8 cellular contexts compared by ENCODE assay signal in genomic region chr5:10562202-10563131, GRCh38. TPM values are rescaled to one million over a fixed set of nuclear protein-coding genes. Genes with fewer than 3 reads are reported as not detected.
A peak's percentile ranks its signal among the peaks of the same experiment; 100 is the strongest.
DNase-seq lines count a peak whose midpoint lies in the region; ATAC-seq and TF ChIP-seq lines count a peak whose summit lies in the region.

No MANE protein-coding gene starts in this region.

- in situ Hi-C loops in astrocyte of the cerebellum (cut with HindIII; ENCODE audit: low sequenced_read_pairs) = no loop called here

- no peak for DNase-seq in activated CD4-positive, alpha-beta T cell treated with anti-CD3 and anti-CD28 coated beads, Interleukin-2, amount 10 ng/mL, durations not matched to agents 7 days and 5 days
- no peak for DNase-seq in activated CD4-positive, alpha-beta T cell treated with anti-CD3 and anti-CD28 coated beads, Interleukin-2, amount 50 U/mL, for 48 hours
- DNase-seq in astrocyte of the cerebellum (ENCODE audit: low read depth) (no peak), progenitor cell of endocrine pancreas (ENCODE audit: low spot score, unreplicated experiment) (no peak), NCI-H2196 treated with DMSO at 0.1 percent for 48 hours (lab: John Stamatoyannopoulos, UW; ENCODE audit: unreplicated experiment) (no peak), ascending aorta (ENCODE audit: low spot score in 2 of 2) (no peak)

- no peaks in the 10 kb centered on the region for H3K36me3 ChIP-seq in ascending aorta

- peaks cover 0 to 21% of the 10 kb centered on the region in 2 donors for H3K4me1 ChIP-seq in ascending aorta

- ATAC-seq in HG03095 (IDR thresholded peaks at IDR 0.05; ENCODE audit: unreplicated experiment) = peak; percentile 34
- no peak for ATAC-seq in GM18867 (IDR thresholded peaks at IDR 0.05; ENCODE audit: unreplicated experiment)

- H3K27me3 ChIP-seq in ascending aorta = no peaks in the 10 kb centered on the region

- POLR2A ChIA-PET in activated CD4-positive, alpha-beta T cell treated with anti-CD3 and anti-CD28 coated beads, Interleukin-2, amount 10 ng/mL, durations not matched to agents 7 days and 5 days (lab: Charles Lee) = interaction anchor here (0.6 kb wide), 1 partner anchor 71 kb away, joined by 4 read pairs; no protein-coding TSS in a partner anchor

- H3K4me1 Mint-ChIP-seq in activated CD4-positive, alpha-beta T cell treated with anti-CD3 and anti-CD28 coated beads, Interleukin-2, amount 10 ng/mL, durations not matched to agents 7 days and 5 days = peaks cover 25% of the 10 kb centered on the region
- peaks cover 10% of the 10 kb centered on the region for H3K4me1 Mint-ChIP-seq in progenitor cell of endocrine pancreas (ENCODE audit: low read depth)

- no peaks in the 10 kb centered on the region for H3K36me3 Mint-ChIP-seq in activated CD4-positive, alpha-beta T cell treated with anti-CD3 and anti-CD28 coated beads, Interleukin-2, amount 10 ng/mL, durations not matched to agents 7 days and 5 days (ENCODE audit: low read depth)
- H3K36me3 Mint-ChIP-seq in progenitor cell of endocrine pancreas (ENCODE audit: insufficient read depth) = no peaks in the 10 kb centered on the region

- no peaks in the 10 kb centered on the region for H3K9me3 ChIP-seq in ascending aorta

- no peak overlapping the region for H3K27ac ChIP-seq in ascending aorta

- peak overlapping the region; percentile 25 for H3K27ac Mint-ChIP-seq in activated CD4-positive, alpha-beta T cell treated with anti-CD3 and anti-CD28 coated beads, Interleukin-2, amount 10 ng/mL, durations not matched to agents 7 days and 5 days
- no peak overlapping the region for H3K27ac Mint-ChIP-seq in progenitor cell of endocrine pancreas

- CTCF ChIA-PET in activated CD4-positive, alpha-beta T cell treated with anti-CD3 and anti-CD28 coated beads, Interleukin-2, amount 10 ng/mL, durations not matched to agents 7 days and 5 days (lab: Charles Lee) = no interaction called here

- intact Hi-C loops in ascending aorta (cut with DNase I) = loop anchor here (2.0 kb wide), 1 partner anchor 64 kb away; no protein-coding TSS in a partner anchor

- H3K9me3 Mint-ChIP-seq in activated CD4-positive, alpha-beta T cell treated with anti-CD3 and anti-CD28 coated beads, Interleukin-2, amount 10 ng/mL, durations not matched to agents 7 days and 5 days = no peaks in the 10 kb centered on the region
- no peaks in the 10 kb centered on the region for H3K9me3 Mint-ChIP-seq in progenitor cell of endocrine pancreas (ENCODE audit: low read depth)

- H3K4me3 ChIP-seq in astrocyte of the cerebellum (ENCODE audit: low read depth, low read length) (peak overlapping the region; percentile 81), ascending aorta (peak overlapping the region in 1 of 2 donors; percentile 76)

- peak overlapping the region; percentile 44 for H3K4me3 Mint-ChIP-seq in activated CD4-positive, alpha-beta T cell treated with anti-CD3 and anti-CD28 coated beads, Interleukin-2, amount 10 ng/mL, durations not matched to agents 7 days and 5 days
- H3K4me3 Mint-ChIP-seq in progenitor cell of endocrine pancreas (ENCODE audit: low read depth) = peak overlapping the region; percentile 53

- no peak for TF ChIP-seq CTCF in astrocyte of the cerebellum (IDR thresholded peaks at IDR 0.05; ENCODE audit: low read depth, low read length, missing control alignments)
- no peak for TF ChIP-seq CTCF in progenitor cell of endocrine pancreas (IDR thresholded peaks at IDR 0.05; ENCODE audit: unreplicated experiment)
- TF ChIP-seq CTCF in ascending aorta (IDR thresholded peaks at IDR 0.05) = no peak

- peaks cover 37% of the 10 kb centered on the region for H3K27me3 Mint-ChIP-seq in activated CD4-positive, alpha-beta T cell treated with anti-CD3 and anti-CD28 coated beads, Interleukin-2, amount 10 ng/mL, durations not matched to agents 7 days and 5 days
- peaks cover 65% of the 10 kb centered on the region for H3K27me3 Mint-ChIP-seq in progenitor cell of endocrine pancreas

RNA-seq across cellular contexts. Expression of gene ANKRD33B, which starts 1.4 kb away (rescaled TPM):
- 1 to 10 TPM; 3.2 to 3.7 TPM for total RNA-seq in activated CD4-positive, alpha-beta T cell treated with anti-CD3 and anti-CD28 coated beads, Interleukin-2, amount 10 ng/mL, durations not matched to agents 7 days and 5 days
- total RNA-seq in progenitor cell of endocrine pancreas (2.1 and 3.3 TPM in 2 replicates), ascending aorta (7.2 TPM)
